Comparison of ENCODE assay signal across 22 cellular contexts in the genomic region with DNA sequence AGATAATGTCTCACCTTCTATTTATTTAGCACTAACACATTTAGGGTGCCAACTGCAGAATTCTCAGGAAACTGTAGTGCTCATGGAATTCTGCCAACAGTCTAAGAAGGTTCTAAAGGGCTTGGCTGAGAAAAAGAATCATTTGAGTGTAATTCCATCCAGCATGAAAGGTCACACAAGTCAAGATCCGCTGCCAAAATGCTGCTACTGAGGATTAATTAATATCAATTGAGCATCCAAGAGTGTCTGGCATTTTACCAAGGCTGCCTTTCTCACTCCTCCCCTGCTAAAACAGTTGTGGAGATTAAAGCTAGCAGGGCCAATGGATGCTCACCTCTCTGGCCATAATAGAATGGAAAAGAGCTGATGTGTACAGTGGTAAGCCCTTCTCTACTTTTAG.
DNase-seq lines count a peak whose midpoint lies in the region; ATAC-seq and TF ChIP-seq lines count a peak whose summit lies in the region.
"Had no signal": no experiment of that assay in that cellular context is flagged by ENCODE, and none has a peak within 500 bp of the region (broad histone marks: within the 10 kb centered on the region; RNA-seq: fewer than 3 reads in every experiment).

No MANE protein-coding gene starts in this region.

- H3K4me3 ChIP-seq in gastroesophageal sphincter: no peak overlapping the region
- H3K4me3 ChIP-seq: esophagus muscularis mucosa, GM12878 had no signal

- TF ChIP-seq EP300 in gastroesophageal sphincter (IDR thresholded peaks at IDR 0.05): no peak

- peaks cover 0 to 9% (median 0%) of the 10 kb centered on the region in 3 donors for H3K4me1 ChIP-seq in gastroesophageal sphincter

- no peak overlapping the region for H3K27ac ChIP-seq in gastroesophageal sphincter
- H3K27ac ChIP-seq: brain microvascular endothelial cell, esophagus muscularis mucosa, WERI-Rb-1 had no signal

- DNase-seq in DMS 273 treated with DMSO at 0.1 percent for 48 hours (lab: John Stamatoyannopoulos, UW) (peak; percentile 30), NCI-H2029 (lab: John Stamatoyannopoulos, UW) (peak; percentile 11), NCI-H446 treated with DMSO at 0.1 percent for 48 hours (lab: John Stamatoyannopoulos, UW) (peak; percentile 93), cerebellum (ENCODE audit: low spot score) (peak; percentile 8), GM03348 (ENCODE audit: low spot score) (no peak)
- no peak for DNase-seq in activated CD4-positive, alpha-beta T cell treated with anti-CD3 and anti-CD28 coated beads, Interleukin-2, amount 50 U/mL, for 4 hours
- DNase-seq: ACHN; activated CD4-positive, alpha-beta T cell treated with anti-CD3 and anti-CD28 coated beads, Interleukin-2, amount 50 U/mL, for 1 hour; activated CD8-positive, alpha-beta memory T cell treated with anti-CD3 and anti-CD28 coated beads, Interleukin-2, amount 50 U/mL, for 48 hours; brain microvascular endothelial cell; C1 segment of cervical spinal cord; effector memory CD8-positive, alpha-beta T cell; KBM-7; left ventricle myocardium superior; MM.1S; NCI-H2081 treated with DMSO at 0.1 percent for 48 hours; SK-N-SH; WERI-Rb-1 had no signal

- H3K9me3 ChIP-seq in gastroesophageal sphincter: no peaks in the 10 kb centered on the region
- H3K9me3 ChIP-seq: SK-N-SH had no signal

- no peaks in the 10 kb centered on the region for H3K36me3 ChIP-seq in gastroesophageal sphincter
- H3K36me3 ChIP-seq: brain microvascular endothelial cell, esophagus muscularis mucosa, WERI-Rb-1 had no signal

- no peak for TF ChIP-seq CTCF in gastroesophageal sphincter (IDR thresholded peaks at IDR 0.05)

- 0 to 8% methylated on average over 1 of the region's 1 CpG for WGBS in gastroesophageal sphincter (ENCODE audit: low coverage in 1 of 2), 2 donors

- H3K27me3 ChIP-seq in gastroesophageal sphincter: no peaks in the 10 kb centered on the region
- H3K27me3 ChIP-seq: brain microvascular endothelial cell, esophagus muscularis mucosa had no signal

- ATAC-seq in gastroesophageal sphincter (no peak), HG03135 (IDR thresholded peaks at IDR 0.05; ENCODE audit: unreplicated experiment) (no peak)
- ATAC-seq: effector memory CD8-positive, alpha-beta T cell; GM12878; left ventricle myocardium superior had no signal

- TF ChIP-seq POLR2A in gastroesophageal sphincter (IDR thresholded peaks at IDR 0.05): no peak

Comparison
In these comparisons a context has a peak if more than half of its experiments do, and no peak if none do; other contexts are left out.
1. DNase-seq: peak in DMS 273 treated with DMSO at 0.1 percent for 48 hours (single experiment), NCI-H2029 (single experiment), NCI-H446 treated with DMSO at 0.1 percent for 48 hours (single experiment) and cerebellum (single experiment); none in activated CD4-positive, alpha-beta T cell treated with anti-CD3 and anti-CD28 coated beads, Interleukin-2, amount 50 U/mL, for 4 hours (0 of 2) and GM03348 (single experiment).